Comparison of ENCODE assay signal across 1 cellular context in the genomic region with DNA sequence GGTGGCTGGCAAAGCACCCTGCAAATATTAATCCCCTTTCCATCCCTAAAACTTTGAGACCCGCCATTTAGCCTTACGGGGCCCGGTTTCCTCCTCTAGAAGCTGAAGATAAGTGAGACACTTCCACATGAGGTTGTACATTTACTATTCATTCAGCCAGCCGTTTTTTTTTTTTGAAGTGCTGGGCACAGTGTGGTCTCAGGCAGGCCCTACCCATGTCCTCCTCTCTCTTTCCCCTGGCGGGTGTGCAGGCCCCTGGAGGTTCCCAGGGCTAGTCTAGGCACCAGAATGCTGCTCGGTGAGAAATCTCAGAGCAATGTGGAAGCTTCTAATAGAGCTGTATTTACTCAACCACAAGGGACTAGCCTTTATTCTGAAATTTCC.
A peak's percentile ranks its signal among the peaks of the same experiment; 100 is the strongest.
TF ChIP-seq lines count a peak whose summit lies in the region.

No MANE protein-coding gene starts in this region.

TF ChIP-seq in HepG2, 621 proteins besides CTCF, POLR2A, EP300 and RAD21 (continued from another document):
- TF ChIP-seq, protein P1, sequence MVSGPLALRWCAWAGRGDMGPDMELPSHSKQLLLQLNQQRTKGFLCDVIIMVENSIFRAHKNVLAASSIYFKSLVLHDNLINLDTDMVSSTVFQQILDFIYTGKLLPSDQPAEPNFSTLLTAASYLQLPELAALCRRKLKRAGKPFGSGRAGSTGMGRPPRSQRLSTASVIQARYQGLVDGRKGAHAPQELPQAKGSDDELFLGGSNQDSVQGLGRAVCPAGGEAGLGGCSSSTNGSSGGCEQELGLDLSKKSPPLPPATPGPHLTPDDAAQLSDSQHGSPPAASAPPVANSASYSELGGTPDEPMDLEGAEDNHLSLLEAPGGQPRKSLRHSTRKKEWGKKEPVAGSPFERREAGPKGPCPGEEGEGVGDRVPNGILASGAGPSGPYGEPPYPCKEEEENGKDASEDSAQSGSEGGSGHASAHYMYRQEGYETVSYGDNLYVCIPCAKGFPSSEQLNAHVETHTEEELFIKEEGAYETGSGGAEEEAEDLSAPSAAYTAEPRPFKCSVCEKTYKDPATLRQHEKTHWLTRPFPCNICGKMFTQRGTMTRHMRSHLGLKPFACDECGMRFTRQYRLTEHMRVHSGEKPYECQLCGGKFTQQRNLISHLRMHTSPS (CRISPR knock-in tag; IDR thresholded peaks at IDR 0.05; ENCODE audit: low read depth) = no peak
- TF ChIP-seq SMARCE1 (IDR thresholded peaks at IDR 0.05; ENCODE audit: borderline replicate concordance) (no peak), CREB1 (IDR thresholded peaks at IDR 0.05) (no peak), CREB1 (CRISPR knock-in tag; IDR thresholded peaks at IDR 0.05) (peak; percentile 7; the same call in 1 of the 2 replicates), ZNF782 (CRISPR knock-in tag; IDR thresholded peaks at IDR 0.05; ENCODE audit: borderline replicate concordance) (no peak), NFYB (CRISPR knock-in tag; IDR thresholded peaks at IDR 0.05) (no peak), NFE2L2 (IDR thresholded peaks at IDR 0.05; ENCODE audit: low read length) (no peak), MED13 (CRISPR knock-in tag; IDR thresholded peaks at IDR 0.05) (no peak), ZNF329 (CRISPR knock-in tag; IDR thresholded peaks at IDR 0.05; ENCODE audit: low read depth) (0 out of 2 replicates have a peak, but pooled peaks have one; percentile 3), ZFX (CRISPR knock-in tag; IDR thresholded peaks at IDR 0.05; ENCODE audit: low read depth) (peak; percentile 12; the same call in 1 of the 2 replicates), TEAD3 (CRISPR knock-in tag; optimal IDR thresholded peaks at IDR 0.05; ENCODE audit: borderline replicate concordance) (no peak), EHMT2 (IDR thresholded peaks at IDR 0.05; ENCODE audit: borderline replicate concordance, low read depth, low read length) (no peak)
- TF ChIP-seq, protein P2, sequence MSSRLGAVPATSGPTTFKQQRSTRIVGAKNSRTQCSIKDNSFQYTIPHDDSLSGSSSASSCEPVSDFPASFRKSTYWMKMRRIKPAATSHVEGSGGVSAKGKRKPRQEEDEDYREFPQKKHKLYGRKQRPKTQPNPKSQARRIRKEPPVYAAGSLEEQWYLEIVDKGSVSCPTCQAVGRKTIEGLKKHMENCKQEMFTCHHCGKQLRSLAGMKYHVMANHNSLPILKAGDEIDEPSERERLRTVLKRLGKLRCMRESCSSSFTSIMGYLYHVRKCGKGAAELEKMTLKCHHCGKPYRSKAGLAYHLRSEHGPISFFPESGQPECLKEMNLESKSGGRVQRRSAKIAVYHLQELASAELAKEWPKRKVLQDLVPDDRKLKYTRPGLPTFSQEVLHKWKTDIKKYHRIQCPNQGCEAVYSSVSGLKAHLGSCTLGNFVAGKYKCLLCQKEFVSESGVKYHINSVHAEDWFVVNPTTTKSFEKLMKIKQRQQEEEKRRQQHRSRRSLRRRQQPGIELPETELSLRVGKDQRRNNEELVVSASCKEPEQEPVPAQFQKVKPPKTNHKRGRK (CRISPR knock-in tag; IDR thresholded peaks at IDR 0.05) = no peak
- TF ChIP-seq, protein P3, sequence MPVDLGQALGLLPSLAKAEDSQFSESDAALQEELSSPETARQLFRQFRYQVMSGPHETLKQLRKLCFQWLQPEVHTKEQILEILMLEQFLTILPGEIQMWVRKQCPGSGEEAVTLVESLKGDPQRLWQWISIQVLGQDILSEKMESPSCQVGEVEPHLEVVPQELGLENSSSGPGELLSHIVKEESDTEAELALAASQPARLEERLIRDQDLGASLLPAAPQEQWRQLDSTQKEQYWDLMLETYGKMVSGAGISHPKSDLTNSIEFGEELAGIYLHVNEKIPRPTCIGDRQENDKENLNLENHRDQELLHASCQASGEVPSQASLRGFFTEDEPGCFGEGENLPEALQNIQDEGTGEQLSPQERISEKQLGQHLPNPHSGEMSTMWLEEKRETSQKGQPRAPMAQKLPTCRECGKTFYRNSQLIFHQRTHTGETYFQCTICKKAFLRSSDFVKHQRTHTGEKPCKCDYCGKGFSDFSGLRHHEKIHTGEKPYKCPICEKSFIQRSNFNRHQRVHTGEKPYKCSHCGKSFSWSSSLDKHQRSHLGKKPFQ (CRISPR knock-in tag; IDR thresholded peaks at IDR 0.05; ENCODE audit: insufficient replicate concordance) = peak; percentile 52
